16 cellular contexts compared by ENCODE assay signal in genomic region chr15:38090648-38091047, GRCh38.
DNase-seq lines count a peak whose midpoint lies in the region; ATAC-seq and TF ChIP-seq lines count a peak whose summit lies in the region.
"Had no signal": no experiment of that assay in that cellular context is flagged by ENCODE, and none has a peak within 500 bp of the region (broad histone marks: within the 10 kb centered on the region; RNA-seq: fewer than 3 reads in every experiment).

No MANE protein-coding gene starts in this region.

- no peak overlapping the region for H3K27ac Mint-ChIP-seq in GM23338
- H3K27ac Mint-ChIP-seq: CD8-positive, alpha-beta T cell had no signal

- no peaks in the 10 kb centered on the region for H3K27me3 Mint-ChIP-seq in GM23338 (ENCODE audit: insufficient read depth, low read depth, poor library complexity)

- H3K27ac ChIP-seq in right atrium auricular region (no peak overlapping the region), skeletal muscle tissue (ENCODE audit: low read depth, low read length) (peak overlapping the region; percentile 25), GM23338 (ENCODE audit: low read depth) (no peak overlapping the region)
- H3K27ac ChIP-seq: BLaER1 had no signal

- H2AFZ ChIP-seq in Loucy (ENCODE audit: low read length) (no peak overlapping the region), GM23338 (no peak overlapping the region; the same call in 1 of the 2 replicates)

- H3K9me2 ChIP-seq in Loucy (replicated peaks; ENCODE audit: low read depth, low read length) (no peaks in the 10 kb centered on the region), GM23338 (ENCODE audit: insufficient read depth) (no peaks in the 10 kb centered on the region)

- intact Hi-C loops in Right ventricle myocardium superior (cut with DNase I): no loop called here
- intact Hi-C loops in left ventricle myocardium superior (cut with micrococcal nuclease): no loop called here

- H3K4me3 ChIP-seq in right atrium auricular region: no peak overlapping the region
- H3K4me3 ChIP-seq in Loucy (ENCODE audit: low read length, poor library complexity, severe bottlenecking): no peak overlapping the region
- no peak overlapping the region for H3K4me3 ChIP-seq in skeletal muscle tissue (ENCODE audit: low read length in 3 of 3)
- no peak overlapping the region for H3K4me3 ChIP-seq in GM23338
- H3K4me3 ChIP-seq: BLaER1, GM12878, HAP-1 had no signal

- peak; percentile 49 for ATAC-seq in Right ventricle myocardium superior (ENCODE audit: poor library complexity)
- peak; percentile 54 for ATAC-seq in left ventricle myocardium superior
- no peak for ATAC-seq in HG03442 (IDR thresholded peaks at IDR 0.05; ENCODE audit: unreplicated experiment)
- ATAC-seq in GM23338: no peak
- ATAC-seq: CD8-positive, alpha-beta T cell; GM12878 had no signal

- H4K20me1 ChIP-seq in Loucy (ENCODE audit: insufficient read depth, low read length, poor library complexity, severe bottlenecking): no peaks in the 10 kb centered on the region
- H4K20me1 ChIP-seq in GM23338 (replicated peaks; ENCODE audit: insufficient read depth): no peaks in the 10 kb centered on the region
- H4K20me1 ChIP-seq: BLaER1 had no signal

- H3K4me2 ChIP-seq in Loucy (ENCODE audit: low read depth, low read length, poor library complexity, severe bottlenecking) (peak overlapping the region; percentile 30), GM23338 (no peak overlapping the region)
- H3K4me2 ChIP-seq: BLaER1 had no signal

- TF ChIP-seq CTCF in right atrium auricular region (IDR thresholded peaks at IDR 0.05) (no peak), Loucy (conservative IDR thresholded peaks at IDR 0.05; ENCODE audit: low read length) (no peak), GM23338 (conservative IDR thresholded peaks at IDR 0.05; ENCODE audit: low read depth in 2 of 2) (no peak)

- no peaks in the 10 kb centered on the region for H3K9me3 Mint-ChIP-seq in GM23338

- no peaks in the 10 kb centered on the region for H3K27me3 ChIP-seq in right atrium auricular region
- no peaks in the 10 kb centered on the region for H3K27me3 ChIP-seq in Loucy (ENCODE audit: insufficient read depth, low read length, poor library complexity, severe bottlenecking)
- H3K27me3 ChIP-seq in skeletal muscle tissue (ENCODE audit: control insufficient read depth in 3 of 3, insufficient read depth in 3 of 3, low read length in 3 of 3): no peaks in the 10 kb centered on the region
- H3K27me3 ChIP-seq in GM23338 (ENCODE audit: insufficient read depth): no peaks in the 10 kb centered on the region
- H3K27me3 ChIP-seq: BLaER1 had no signal

- H3K9ac ChIP-seq in Loucy (ENCODE audit: low read depth, low read length, poor library complexity, severe bottlenecking) (no peak overlapping the region), skeletal muscle tissue (ENCODE audit: low read depth in 1 of 3, low read length in 3 of 3) (no peak overlapping the region)
- H3K9ac ChIP-seq: BLaER1 had no signal

- H3K4me1 ChIP-seq in right atrium auricular region (peaks cover 0 to 5% of the 10 kb centered on the region in 2 donors), Loucy (ENCODE audit: insufficient read depth, low read length, poor library complexity, severe bottlenecking) (peaks cover 28% of the 10 kb centered on the region), skeletal muscle tissue (ENCODE audit: control insufficient read depth in 3 of 3, insufficient read depth in 3 of 3, low read length in 3 of 3) (no peaks in the 10 kb centered on the region), GM23338 (ENCODE audit: insufficient read depth) (no peaks in the 10 kb centered on the region)
- H3K4me1 ChIP-seq: HAP-1 had no signal

- peaks cover 3% of the 10 kb centered on the region; the same call in 1 of the 3 replicates for H3K4me1 Mint-ChIP-seq in GM23338

- H3K79me2 ChIP-seq in Loucy (ENCODE audit: insufficient read depth, low read length) (no peaks in the 10 kb centered on the region), GM23338 (replicated peaks; ENCODE audit: insufficient read depth) (no peaks in the 10 kb centered on the region)

- H3K36me3 Mint-ChIP-seq in GM23338 (ENCODE audit: low read depth): no peaks in the 10 kb centered on the region
- H3K36me3 Mint-ChIP-seq: CD8-positive, alpha-beta T cell had no signal

- H3K9me3 ChIP-seq in right atrium auricular region (no peaks in the 10 kb centered on the region), Loucy (ENCODE audit: insufficient read depth, low read depth, low read length) (no peaks in the 10 kb centered on the region), skeletal muscle tissue (ENCODE audit: control insufficient read depth in 3 of 3, low read length in 3 of 3) (no peaks in the 10 kb centered on the region)
- H3K9me3 ChIP-seq: HAP-1 had no signal

- no peak overlapping the region for H3K4me3 Mint-ChIP-seq in GM23338
- H3K4me3 Mint-ChIP-seq: CD8-positive, alpha-beta T cell had no signal

- DNase-seq in Right ventricle myocardium superior (no peak), right atrium auricular region (ENCODE audit: low spot score) (no peak), left ventricle myocardium superior (no peak), GM23338 (ENCODE audit: low spot score) (no peak)
- DNase-seq: 8988T; Calu3; CD8-positive, alpha-beta T cell; DMS53; DND-41; EL had no signal

- H3K36me3 ChIP-seq in right atrium auricular region: no peaks in the 10 kb centered on the region
- H3K36me3 ChIP-seq in Loucy (ENCODE audit: insufficient read depth, low read length): no peaks in the 10 kb centered on the region
- no peaks in the 10 kb centered on the region for H3K36me3 ChIP-seq in skeletal muscle tissue (ENCODE audit: control insufficient read depth in 3 of 3, insufficient read depth in 3 of 3, low read length in 3 of 3)
- no peaks in the 10 kb centered on the region for H3K36me3 ChIP-seq in GM23338 (ENCODE audit: insufficient read depth)
- H3K36me3 ChIP-seq: BLaER1, HAP-1 had no signal

- H3F3A ChIP-seq in Loucy (ENCODE audit: low read depth) (no peaks in the 10 kb centered on the region; the same call in 1 of the 2 replicates), GM23338 (replicated peaks; ENCODE audit: low read depth) (no peaks in the 10 kb centered on the region)

TF ChIP-seq in GM23338, 12 proteins besides CTCF, POLR2A, EP300 and RAD21 (continues in another document):
- TF ChIP-seq NANOG (IDR thresholded peaks at IDR 0.05; ENCODE audit: borderline replicate concordance) (no peak), ZNF462 (CRISPR knock-in tag; IDR thresholded peaks at IDR 0.05) (no peak), EZH2phosphoT487 (IDR thresholded peaks at IDR 0.05; ENCODE audit: unreplicated experiment) (no peak), JUNB (IDR thresholded peaks at IDR 0.05; ENCODE audit: unreplicated experiment) (no peak), ZNF114 (CRISPR knock-in tag; IDR thresholded peaks at IDR 0.05) (no peak), EZH2 (IDR thresholded peaks at IDR 0.05; ENCODE audit: low read depth, unreplicated experiment) (no peak)

Comparison
In these comparisons a context has a peak if more than half of its experiments do, and no peak if none do; other contexts are left out.
1. ATAC-seq: peak in Right ventricle myocardium superior (single experiment) and left ventricle myocardium superior (single experiment); none in HG03442 (single experiment) and GM23338 (single experiment).